In genomic region chr21:35332841-35333426, GRCh38 we compare ENCODE assay signal across 23 cellular contexts.
"Had no signal": no experiment of that assay in that cellular context is flagged by ENCODE, and none has a peak within 500 bp of the region (broad histone marks: within the 10 kb centered on the region; RNA-seq: fewer than 3 reads in every experiment).

No MANE protein-coding gene starts in this region.

- DNase-seq: effector CD8-positive, alpha-beta T cell; effector memory CD8-positive, alpha-beta T cell; endodermal cell; erythroblast; esophagus squamous epithelium; foreskin fibroblast; foreskin melanocyte; gastrocnemius medialis; glutamatergic neuron; head of caudate nucleus; heart right ventricle; hippocampal formation; left cardiac atrium; left lung; left ventricle myocardium superior; lower lobe of right lung; mesenchymal stem cell; mucosa of descending colon; naive B cell had no signal

- H3K36me3 Mint-ChIP-seq: mesothelial cell of epicardium, naive B cell had no signal

- H3K9me3 Mint-ChIP-seq: effector memory CD8-positive, alpha-beta T cell; endodermal cell; naive B cell had no signal

- H3K4me1 Mint-ChIP-seq: mesothelial cell of epicardium, naive B cell had no signal

- ATAC-seq: effector memory CD8-positive, alpha-beta T cell; esophagus mucosa; gastrocnemius medialis; heart right ventricle; left cardiac atrium; left lung; left ventricle myocardium superior; lower lobe of right lung; mucosa of descending colon had no signal

- H3K9me3 ChIP-seq: esophagus squamous epithelium, gastrocnemius medialis, heart right ventricle, left lung, lower lobe of right lung, mucosa of descending colon had no signal

- H3K27ac Mint-ChIP-seq: effector memory CD8-positive, alpha-beta T cell; endodermal cell; mesothelial cell of epicardium; naive B cell had no signal

- H3K36me3 ChIP-seq: esophagus squamous epithelium, gastrocnemius medialis, heart right ventricle, left lung, lower lobe of right lung had no signal

- H3K27ac ChIP-seq: coronary artery, epithelial cell of prostate, esophagus squamous epithelium, gastrocnemius medialis, left lung, lower lobe of right lung had no signal

- H3K4me3 Mint-ChIP-seq: effector memory CD8-positive, alpha-beta T cell; endodermal cell; mesothelial cell of epicardium; naive B cell had no signal

- H3K4me1 ChIP-seq: esophagus squamous epithelium, gastrocnemius medialis, left lung had no signal

- H3K4me3 ChIP-seq: coronary artery, esophagus squamous epithelium, gastrocnemius medialis, heart right ventricle, left lung, lower lobe of right lung, mucosa of descending colon had no signal

- H3K27me3 ChIP-seq: gastrocnemius medialis, left lung had no signal
